8 cellular contexts compared by ENCODE assay signal in the genomic region with DNA sequence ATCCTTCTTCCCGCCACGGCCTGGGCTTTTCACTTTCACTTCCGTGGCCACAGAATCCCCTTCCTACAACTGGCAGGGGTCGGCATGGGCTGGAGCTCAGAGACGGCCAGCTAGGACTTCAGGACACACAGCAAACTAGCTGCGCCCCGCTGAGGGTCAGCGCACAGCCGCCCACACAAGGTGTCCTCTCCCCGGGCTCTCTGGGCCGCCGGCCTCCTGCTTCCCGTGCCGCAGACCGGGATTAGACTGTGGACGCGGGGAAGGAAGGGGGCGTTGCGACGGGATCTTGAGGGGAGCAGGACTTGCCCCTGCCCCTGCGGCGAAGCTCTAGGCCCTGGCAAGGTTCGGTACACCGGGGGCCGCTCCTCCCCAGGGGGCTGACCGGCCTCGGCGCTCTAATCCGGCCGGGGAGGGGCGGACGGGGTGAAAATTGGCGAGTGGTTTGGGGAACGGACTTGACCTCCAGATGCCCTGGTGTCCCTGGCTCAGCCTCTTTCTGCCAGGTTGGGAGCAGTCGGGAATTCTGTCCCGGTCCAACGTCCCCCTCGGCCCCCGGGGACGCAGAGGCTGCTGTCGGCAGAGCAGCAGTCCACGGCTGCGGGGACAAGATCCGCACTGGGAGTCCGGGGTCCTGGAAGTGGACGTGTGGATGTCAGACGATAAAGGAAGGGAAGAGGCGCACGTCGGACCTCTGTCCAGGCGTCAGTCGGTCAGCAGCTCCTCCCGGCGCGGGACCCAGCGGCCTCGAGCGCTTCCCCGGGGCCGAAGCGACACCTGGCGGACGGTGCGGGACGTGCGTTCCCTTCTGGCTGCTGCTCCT.
DNase-seq lines count a peak whose midpoint lies in the region; ATAC-seq lines count a peak whose summit lies in the region.

No MANE protein-coding gene starts in this region.

- DNase-seq in DMS153 (lab: John Stamatoyannopoulos, UW) (peak; percentile 13), NCI-H526 treated with DMSO at 0.1 percent for 48 hours (lab: John Stamatoyannopoulos, UW) (peak; percentile 44), memory B cell (ENCODE audit: low spot score in 2 of 2) (peak; percentile 81 to 88)
- DNase-seq in activated CD8-positive, alpha-beta memory T cell treated with anti-CD3 and anti-CD28 coated beads for 4 hours (ENCODE audit: low read depth in 2 of 2), result peak; percentile 51 to 54
- peak; percentile 40 to 63 (median 41) for DNase-seq in effector memory CD4-positive, alpha-beta T cell
- peak; percentile 54 to 79 (median 65) for DNase-seq in stimulated activated CD4-positive, alpha-beta T cell treated with anti-CD3 and anti-CD28 coated beads, TNF-alpha, amount 100 ng/mL, for 48 hours (ENCODE audit: low read depth in 3 of 3)

- H3K27me3 ChIP-seq in effector memory CD4-positive, alpha-beta T cell (replicated peaks; ENCODE audit: control insufficient read depth, insufficient read depth, low read length, poor library complexity, severe bottlenecking), result peaks cover 54% of the 10 kb centered on the region

- H3K4me3 Mint-ChIP-seq in memory B cell, result peak overlapping the region; percentile 82

- H3K9me3 Mint-ChIP-seq in memory B cell, result no peaks in the 10 kb centered on the region

- H3K27me3 Mint-ChIP-seq in memory B cell, result peaks cover 52% of the 10 kb centered on the region

- H3K4me3 ChIP-seq in effector memory CD4-positive, alpha-beta T cell (ENCODE audit: insufficient read depth, low read depth, low read length, poor library complexity, severe bottlenecking), result peak overlapping the region; percentile 73

- no peak overlapping the region for H3K27ac Mint-ChIP-seq in memory B cell

- H3K4me1 ChIP-seq in effector memory CD4-positive, alpha-beta T cell (ENCODE audit: control insufficient read depth, insufficient read depth, low read length, poor library complexity, severe bottlenecking), result peaks cover 24% of the 10 kb centered on the region

- H3K27ac ChIP-seq in effector memory CD4-positive, alpha-beta T cell (ENCODE audit: insufficient read depth, low read length, poor library complexity, severe bottlenecking), result no peak overlapping the region

- no peaks in the 10 kb centered on the region for H3K36me3 Mint-ChIP-seq in memory B cell

- no peaks in the 10 kb centered on the region for H3K9me3 ChIP-seq in effector memory CD4-positive, alpha-beta T cell (ENCODE audit: control insufficient read depth, low read length)

- H3K4me1 Mint-ChIP-seq in memory B cell, result peaks cover 26% of the 10 kb centered on the region

- peak; percentile 69 for ATAC-seq in HG02571 (IDR thresholded peaks at IDR 0.05; ENCODE audit: unreplicated experiment)
- ATAC-seq in memory B cell (ENCODE audit: low read depth), result peak; percentile 81
- ATAC-seq in HG02870 (IDR thresholded peaks at IDR 0.05; ENCODE audit: unreplicated experiment), result no peak

- no peaks in the 10 kb centered on the region for H3K36me3 ChIP-seq in effector memory CD4-positive, alpha-beta T cell (ENCODE audit: control insufficient read depth, insufficient read depth, low read length)

Comparison
In these comparisons a context has a peak if more than half of its experiments do, and no peak if none do; other contexts are left out.
1. DNase-seq: peak in every context shown above with its lines; median percentile 84 in memory B cell; 65 in stimulated activated CD4-positive, alpha-beta T cell treated with anti-CD3 and anti-CD28 coated beads, TNF-alpha, amount 100 ng/mL, for 48 hours; 52 in activated CD8-positive, alpha-beta memory T cell treated with anti-CD3 and anti-CD28 coated beads for 4 hours; 44 in NCI-H526 treated with DMSO at 0.1 percent for 48 hours; 41 in effector memory CD4-positive, alpha-beta T cell; 13 in DMS153.